ENCODE assay signal across 8 cellular contexts in genomic region chr13:80339841-80340642, GRCh38. TPM values are rescaled to one million over a fixed set of nuclear protein-coding genes. Genes with fewer than 3 reads are reported as not detected.
DNase-seq lines count a peak whose midpoint lies in the region; ATAC-seq and TF ChIP-seq lines count a peak whose summit lies in the region.

No MANE protein-coding gene starts in this region.

- H3K9ac ChIP-seq in endodermal cell (ENCODE audit: extremely low read depth, low read length, poor library complexity, severe bottlenecking) = peak overlapping the region; percentile 100

- H3K4me1 ChIP-seq in endodermal cell (ENCODE audit: control insufficient read depth, insufficient read depth, low read length) (peaks cover 9% of the 10 kb centered on the region), mesodermal cell (ENCODE audit: control insufficient read depth, insufficient read depth, low read length, poor library complexity, severe bottlenecking) (peaks cover 11% of the 10 kb centered on the region), upper lobe of left lung (peaks cover 23 to 44% (median 26%) of the 10 kb centered on the region in 4 donors)

- peak; percentile 19 for ATAC-seq in HG03432 (IDR thresholded peaks at IDR 0.05; ENCODE audit: unreplicated experiment)
- peak; percentile 48 to 57 for ATAC-seq in upper lobe of left lung (ENCODE audit: low FRiP score in 2 of 2)

- peak overlapping the region; percentile 99 for H3K4me3 ChIP-seq in endodermal cell (ENCODE audit: low read length)
- H3K4me3 ChIP-seq in mesodermal cell (ENCODE audit: extremely low read depth, insufficient read depth, low read length, poor library complexity, severe bottlenecking) = peak overlapping the region; percentile 100
- peak overlapping the region; percentile 72 to 90 (median 84) for H3K4me3 ChIP-seq in upper lobe of left lung

- H3K36me3 ChIP-seq in endodermal cell (ENCODE audit: control insufficient read depth, insufficient read depth, low read length) (peaks cover 38% of the 10 kb centered on the region), mesodermal cell (ENCODE audit: control insufficient read depth, insufficient read depth, low read length) (peaks cover 41% of the 10 kb centered on the region), upper lobe of left lung (peaks cover 0 to 21% (median 8%) of the 10 kb centered on the region in 4 donors)

- H3K9me3 Mint-ChIP-seq in endodermal cell = no peaks in the 10 kb centered on the region

- no peak overlapping the region for H3K27ac Mint-ChIP-seq in endodermal cell

- peak overlapping the region; percentile 99 for H3K27ac ChIP-seq in endodermal cell (ENCODE audit: low read depth, low read length)
- peak overlapping the region; percentile 99 for H3K27ac ChIP-seq in mesodermal cell (ENCODE audit: low read depth, low read length, severe bottlenecking)
- H3K27ac ChIP-seq in upper lobe of left lung = peak overlapping the region; percentile 94 to 96 (median 96)

- no peak for TF ChIP-seq CTCF in endodermal cell (conservative IDR thresholded peaks at IDR 0.05)
- no peak for TF ChIP-seq CTCF in upper lobe of left lung (IDR thresholded peaks at IDR 0.05)

- H3K9me3 ChIP-seq in endodermal cell (ENCODE audit: control insufficient read depth, low read length) (no peaks in the 10 kb centered on the region), mesodermal cell (ENCODE audit: control insufficient read depth, low read length) (no peaks in the 10 kb centered on the region), upper lobe of left lung (no peaks in the 10 kb centered on the region)

- no peak overlapping the region for H3K4me3 Mint-ChIP-seq in endodermal cell

- peaks cover 9% of the 10 kb centered on the region for H3K36me3 Mint-ChIP-seq in endodermal cell (ENCODE audit: low read depth)

- TF ChIP-seq POLR2A in upper lobe of left lung (IDR thresholded peaks at IDR 0.05) = no peak

- no peak for TF ChIP-seq EP300 in upper lobe of left lung (IDR thresholded peaks at IDR 0.05)

- WGBS in endodermal cell (ENCODE audit: insufficient coverage in 1 of 2, insufficient read length in 1 of 2), 2 experiments = 0% methylated on average over 31 to 63 of the region's 63 CpGs
- 0% methylated on average over 52 to 56 of the region's 63 CpGs for WGBS in mesodermal cell (ENCODE audit: insufficient coverage in 2 of 2), 2 experiments
- WGBS in upper lobe of left lung, 2 donors = 0% methylated on average over 25 to 49 of the region's 63 CpGs

- H3K4me1 Mint-ChIP-seq in endodermal cell = peaks cover 41% of the 10 kb centered on the region

- H3K27me3 ChIP-seq in endodermal cell (ENCODE audit: control insufficient read depth, insufficient read depth, low read length, poor library complexity, severe bottlenecking) = no peaks in the 10 kb centered on the region
- H3K27me3 ChIP-seq in upper lobe of left lung = no peaks in the 10 kb centered on the region

- no peaks in the 10 kb centered on the region for H3K27me3 Mint-ChIP-seq in endodermal cell (ENCODE audit: insufficient read depth)

- DNase-seq in NCI-H524 (lab: John Stamatoyannopoulos, UW) (peak; percentile 46 to 53), NCI-H524 treated with DMSO at 0.1 percent for 48 hours (lab: John Stamatoyannopoulos, UW) (no peak), SKM-1 treated with dmso at 0.1 percent for 144 hours (lab: John Stamatoyannopoulos, UW; ENCODE audit: unreplicated experiment) (peak; percentile 59), endodermal cell (peak; percentile 71), upper lobe of left lung (peak; percentile 54 to 92), NCI-H510A (lab: John Stamatoyannopoulos, UW) (no peak)

RNA-seq across cellular contexts. Expression of gene SPRY2, which starts 0.9 kb away (rescaled TPM):
- total RNA-seq in endodermal cell (10 to 100 TPM; 87.7 to 96.9 TPM), upper lobe of left lung (10 to 100 TPM; 19.3 to 76.3 (median 50.9) TPM)
- 92.3 TPM for polyA plus RNA-seq in endodermal cell (2013, experiment 1 of 2)
- polyA plus RNA-seq in endodermal cell (2013, experiment 2 of 2) = 111 TPM
- 118 TPM for polyA plus RNA-seq in mesodermal cell (2013, experiment 1 of 2)
- polyA plus RNA-seq in mesodermal cell (2013, experiment 2 of 2) = 99.3 TPM

Comparison
In these comparisons a context has a peak if more than half of its experiments do, and no peak if none do; other contexts are left out.
1. DNase-seq: peak in NCI-H524 (2 of 2), SKM-1 treated with dmso at 0.1 percent for 144 hours (single experiment), endodermal cell (single experiment) and upper lobe of left lung (2 of 2); none in NCI-H524 treated with DMSO at 0.1 percent for 48 hours (single experiment) and NCI-H510A (single experiment).
2. Peak in every context shown above with its lines, with median percentiles within 50 percentile points of each other: H3K27ac ChIP-seq and H3K4me3 ChIP-seq.